ENCODE assay signal across 1 cellular context in the genomic region with DNA sequence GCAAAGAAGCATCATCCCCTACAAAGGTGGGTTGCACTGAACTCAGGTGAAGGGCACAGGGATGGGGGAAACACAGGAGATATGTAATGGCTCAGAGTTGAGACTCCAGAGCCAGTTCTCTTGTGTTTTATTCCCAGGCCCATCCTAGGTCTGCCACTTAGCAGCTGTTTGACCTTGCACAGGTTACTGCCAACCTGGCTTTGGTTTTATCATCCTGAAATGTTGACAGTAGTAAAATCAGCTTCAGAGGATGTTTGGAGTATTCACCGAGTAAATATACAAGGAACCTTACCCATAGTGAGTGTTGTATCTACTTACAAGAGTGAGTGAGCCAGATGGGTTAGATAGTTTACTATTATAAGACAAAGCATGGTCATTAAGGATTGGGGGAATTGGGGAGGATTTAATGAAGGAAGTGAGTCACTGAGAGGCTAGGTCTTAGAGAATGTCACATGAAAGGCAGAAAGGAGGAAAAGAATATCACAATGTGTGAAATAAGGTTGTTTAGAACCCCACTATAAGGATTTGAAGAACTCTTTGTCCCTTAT.
TF ChIP-seq lines count a peak whose summit lies in the region.

No MANE protein-coding gene starts in this region.

TF ChIP-seq in HepG2, 621 proteins besides CTCF, POLR2A, EP300 and RAD21 (continued from another document):
- TF ChIP-seq, protein P1, sequence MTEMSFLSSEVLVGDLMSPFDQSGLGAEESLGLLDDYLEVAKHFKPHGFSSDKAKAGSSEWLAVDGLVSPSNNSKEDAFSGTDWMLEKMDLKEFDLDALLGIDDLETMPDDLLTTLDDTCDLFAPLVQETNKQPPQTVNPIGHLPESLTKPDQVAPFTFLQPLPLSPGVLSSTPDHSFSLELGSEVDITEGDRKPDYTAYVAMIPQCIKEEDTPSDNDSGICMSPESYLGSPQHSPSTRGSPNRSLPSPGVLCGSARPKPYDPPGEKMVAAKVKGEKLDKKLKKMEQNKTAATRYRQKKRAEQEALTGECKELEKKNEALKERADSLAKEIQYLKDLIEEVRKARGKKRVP (CRISPR knock-in tag; IDR thresholded peaks at IDR 0.05): no peak
- TF ChIP-seq POLR2AphosphoS5 (IDR thresholded peaks at IDR 0.05; ENCODE audit: low read depth, low read length): no peak
- TF ChIP-seq ZNF660 (CRISPR knock-in tag; IDR thresholded peaks at IDR 0.05; ENCODE audit: borderline replicate concordance, low read depth): no peak
- TF ChIP-seq, protein P2, sequence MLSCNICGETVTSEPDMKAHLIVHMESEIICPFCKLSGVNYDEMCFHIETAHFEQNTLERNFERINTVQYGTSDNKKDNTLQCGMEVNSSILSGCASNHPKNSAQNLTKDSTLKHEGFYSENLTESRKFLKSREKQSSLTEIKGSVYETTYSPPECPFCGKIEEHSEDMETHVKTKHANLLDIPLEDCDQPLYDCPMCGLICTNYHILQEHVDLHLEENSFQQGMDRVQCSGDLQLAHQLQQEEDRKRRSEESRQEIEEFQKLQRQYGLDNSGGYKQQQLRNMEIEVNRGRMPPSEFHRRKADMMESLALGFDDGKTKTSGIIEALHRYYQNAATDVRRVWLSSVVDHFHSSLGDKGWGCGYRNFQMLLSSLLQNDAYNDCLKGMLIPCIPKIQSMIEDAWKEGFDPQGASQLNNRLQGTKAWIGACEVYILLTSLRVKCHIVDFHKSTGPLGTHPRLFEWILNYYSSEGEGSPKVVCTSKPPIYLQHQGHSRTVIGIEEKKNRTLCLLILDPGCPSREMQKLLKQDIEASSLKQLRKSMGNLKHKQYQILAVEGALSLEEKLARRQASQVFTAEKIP (CRISPR knock-in tag; IDR thresholded peaks at IDR 0.05; ENCODE audit: borderline replicate concordance): no peak
- no peak for TF ChIP-seq ZFP37 (CRISPR knock-in tag; IDR thresholded peaks at IDR 0.05; ENCODE audit: borderline replicate concordance)
- no peak for TF ChIP-seq KAT8 (CRISPR knock-in tag; IDR thresholded peaks at IDR 0.05)
- no peak for TF ChIP-seq SRSF4 (IDR thresholded peaks at IDR 0.05; ENCODE audit: low read depth, low read length, poor library complexity, severe bottlenecking)
- no peak for TF ChIP-seq ELF1 (CRISPR knock-in tag; IDR thresholded peaks at IDR 0.05)
- TF ChIP-seq, protein P3, sequence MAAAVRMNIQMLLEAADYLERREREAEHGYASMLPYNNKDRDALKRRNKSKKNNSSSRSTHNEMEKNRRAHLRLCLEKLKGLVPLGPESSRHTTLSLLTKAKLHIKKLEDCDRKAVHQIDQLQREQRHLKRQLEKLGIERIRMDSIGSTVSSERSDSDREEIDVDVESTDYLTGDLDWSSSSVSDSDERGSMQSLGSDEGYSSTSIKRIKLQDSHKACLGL (CRISPR knock-in tag; IDR thresholded peaks at IDR 0.05): no peak
- TF ChIP-seq JDP2 (CRISPR knock-in tag; IDR thresholded peaks at IDR 0.05; ENCODE audit: borderline replicate concordance): no peak
- no peak for TF ChIP-seq ZNF367 (CRISPR knock-in tag; IDR thresholded peaks at IDR 0.05; ENCODE audit: borderline replicate concordance)
- TF ChIP-seq TOE1 (CRISPR knock-in tag; IDR thresholded peaks at IDR 0.05): no peak
- TF ChIP-seq SMARCC2 (IDR thresholded peaks at IDR 0.05): no peak
- TF ChIP-seq ZNF891 (CRISPR knock-in tag; IDR thresholded peaks at IDR 0.05): no peak
- TF ChIP-seq, protein P4, sequence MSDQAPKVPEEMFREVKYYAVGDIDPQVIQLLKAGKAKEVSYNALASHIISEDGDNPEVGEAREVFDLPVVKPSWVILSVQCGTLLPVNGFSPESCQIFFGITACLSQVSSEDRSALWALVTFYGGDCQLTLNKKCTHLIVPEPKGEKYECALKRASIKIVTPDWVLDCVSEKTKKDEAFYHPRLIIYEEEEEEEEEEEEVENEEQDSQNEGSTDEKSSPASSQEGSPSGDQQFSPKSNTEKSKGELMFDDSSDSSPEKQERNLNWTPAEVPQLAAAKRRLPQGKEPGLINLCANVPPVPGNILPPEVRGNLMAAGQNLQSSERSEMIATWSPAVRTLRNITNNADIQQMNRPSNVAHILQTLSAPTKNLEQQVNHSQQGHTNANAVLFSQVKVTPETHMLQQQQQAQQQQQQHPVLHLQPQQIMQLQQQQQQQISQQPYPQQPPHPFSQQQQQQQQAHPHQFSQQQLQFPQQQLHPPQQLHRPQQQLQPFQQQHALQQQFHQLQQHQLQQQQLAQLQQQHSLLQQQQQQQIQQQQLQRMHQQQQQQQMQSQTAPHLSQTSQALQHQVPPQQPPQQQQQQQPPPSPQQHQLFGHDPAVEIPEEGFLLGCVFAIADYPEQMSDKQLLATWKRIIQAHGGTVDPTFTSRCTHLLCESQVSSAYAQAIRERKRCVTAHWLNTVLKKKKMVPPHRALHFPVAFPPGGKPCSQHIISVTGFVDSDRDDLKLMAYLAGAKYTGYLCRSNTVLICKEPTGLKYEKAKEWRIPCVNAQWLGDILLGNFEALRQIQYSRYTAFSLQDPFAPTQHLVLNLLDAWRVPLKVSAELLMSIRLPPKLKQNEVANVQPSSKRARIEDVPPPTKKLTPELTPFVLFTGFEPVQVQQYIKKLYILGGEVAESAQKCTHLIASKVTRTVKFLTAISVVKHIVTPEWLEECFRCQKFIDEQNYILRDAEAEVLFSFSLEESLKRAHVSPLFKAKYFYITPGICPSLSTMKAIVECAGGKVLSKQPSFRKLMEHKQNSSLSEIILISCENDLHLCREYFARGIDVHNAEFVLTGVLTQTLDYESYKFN (CRISPR knock-in tag; conservative IDR thresholded peaks at IDR 0.05): no peak
